In the genomic region with DNA sequence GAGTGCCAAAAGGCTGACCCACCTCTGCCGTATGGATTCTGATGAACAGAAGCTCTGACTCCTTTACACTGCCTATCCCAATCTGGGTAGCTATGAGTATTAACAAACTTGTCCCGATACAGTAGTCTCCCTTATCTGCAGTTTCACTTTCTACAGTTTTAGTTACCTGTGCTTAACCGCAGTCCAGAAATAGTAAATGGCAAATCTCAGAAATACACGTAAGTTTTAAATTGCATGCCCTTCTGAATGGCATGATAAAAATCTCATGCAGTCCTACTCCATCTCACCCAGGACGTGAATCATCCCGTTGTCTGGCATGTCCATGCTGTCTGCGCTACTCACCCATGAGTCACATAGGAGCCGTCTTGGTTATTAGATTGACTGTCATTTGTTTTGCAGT, we compare ENCODE assay signal across 13 cellular contexts.
DNase-seq lines count a peak whose midpoint lies in the region; ATAC-seq and TF ChIP-seq lines count a peak whose summit lies in the region.
"Had no signal": no experiment of that assay in that cellular context is flagged by ENCODE, and none has a peak within 500 bp of the region (broad histone marks: within the 10 kb centered on the region; RNA-seq: fewer than 3 reads in every experiment).

No MANE protein-coding gene starts in this region.

- H3K9me3 ChIP-seq in colonic mucosa, result no peaks in the 10 kb centered on the region
- H3K9me3 ChIP-seq: thyroid gland had no signal

- ATAC-seq in HG03460 (IDR thresholded peaks at IDR 0.05; ENCODE audit: unreplicated experiment) (no peak), HG03457 (IDR thresholded peaks at IDR 0.05; ENCODE audit: unreplicated experiment) (no peak)
- ATAC-seq: heart right ventricle had no signal

- no peaks in the 10 kb centered on the region for H3K4me1 ChIP-seq in colonic mucosa
- H3K4me1 ChIP-seq: heart right ventricle had no signal

- no peaks in the 10 kb centered on the region for H3K27me3 ChIP-seq in colonic mucosa
- H3K27me3 ChIP-seq: heart right ventricle, thyroid gland had no signal

- no peak overlapping the region for H3K27ac ChIP-seq in colonic mucosa
- H3K27ac ChIP-seq: heart right ventricle, thyroid gland had no signal

- intact Hi-C loops in colonic mucosa (cut with DNase I), result no loop called here

- DNase-seq in AG20443 (ENCODE audit: low spot score), result peak; percentile 68
- DNase-seq in LHCN-M2 (ENCODE audit: low read depth), result peak; percentile 93
- DNase-seq in astrocyte of the hippocampus (ENCODE audit: low read depth, low spot score), result peak; percentile 86
- peak; percentile 88 for DNase-seq in kidney tubule cell (ENCODE audit: low spot score)
- no peak for DNase-seq in colonic mucosa
- no peak for DNase-seq in GM19238 (ENCODE audit: insufficient read length, low spot score)
- DNase-seq: activated T-cell treated with anti-CD3 and anti-CD28 coated beads, Interleukin-2, amount 50 U/mL, for 72 hours; CD8-positive, alpha-beta memory T cell; heart right ventricle; NCI-H1436 treated with DMSO at 0.1 percent for 48 hours; thyroid gland had no signal

- no peak overlapping the region for H3K4me3 ChIP-seq in colonic mucosa
- H3K4me3 ChIP-seq: heart right ventricle, thyroid gland had no signal

- H3K9ac ChIP-seq in colonic mucosa (ENCODE audit: low read depth in 2 of 2, low read length in 2 of 2), result no peak overlapping the region

- TF ChIP-seq CTCF in colonic mucosa (IDR thresholded peaks at IDR 0.05), result no peak

- no peaks in the 10 kb centered on the region for H3K36me3 ChIP-seq in colonic mucosa
- H3K36me3 ChIP-seq: heart right ventricle, thyroid gland had no signal

Comparison
In these comparisons a context has a peak if more than half of its experiments do, and no peak if none do; other contexts are left out.
1. DNase-seq: peak in AG20443 (single experiment), LHCN-M2 (single experiment), astrocyte of the hippocampus (single experiment) and kidney tubule cell (single experiment); none in colonic mucosa (single experiment) and GM19238 (single experiment).